In the genomic region with DNA sequence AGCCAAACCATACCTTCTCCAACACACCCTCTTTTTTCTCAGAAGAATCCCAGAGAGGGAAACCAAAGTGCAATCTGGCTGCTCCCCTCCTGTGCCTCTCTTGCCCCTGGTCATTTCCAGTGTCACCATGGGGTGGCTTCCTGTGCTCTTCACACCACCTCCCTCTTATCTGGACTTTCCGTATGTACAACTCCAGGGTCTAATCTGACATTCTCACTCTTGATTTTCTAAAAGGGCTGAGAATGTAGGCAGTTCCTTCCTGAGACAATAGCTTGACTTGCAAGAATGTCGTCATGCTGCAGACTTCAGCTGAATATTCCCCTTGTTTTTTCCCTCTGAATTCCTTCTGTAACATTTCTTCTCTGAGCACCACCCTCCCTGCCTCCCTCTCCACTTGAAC, we compare ENCODE assay signal across 1 cellular context.
TF ChIP-seq lines count a peak whose summit lies in the region.

No MANE protein-coding gene starts in this region.

TF ChIP-seq in H1, 55 proteins besides CTCF, POLR2A, EP300 and RAD21 (continued from another document):
- TF ChIP-seq ZNF274 (IDR thresholded peaks at IDR 0.05; ENCODE audit: borderline replicate concordance, extremely low read depth, low read length) = no peak
- no peak for TF ChIP-seq CBX5 (IDR thresholded peaks at IDR 0.05; ENCODE audit: low read depth, low read length)
- no peak for TF ChIP-seq GABPA (IDR thresholded peaks at IDR 0.05; ENCODE audit: borderline replicate concordance, insufficient read depth, low read length)
- no peak for TF ChIP-seq HDAC6 (IDR thresholded peaks at IDR 0.05; ENCODE audit: low read depth, low read length)
- no peak for TF ChIP-seq RNF2 (IDR thresholded peaks at IDR 0.05; ENCODE audit: borderline replicate concordance, low read depth, low read length, missing control alignments, poor library complexity, severe bottlenecking)
- TF ChIP-seq, protein P1, sequence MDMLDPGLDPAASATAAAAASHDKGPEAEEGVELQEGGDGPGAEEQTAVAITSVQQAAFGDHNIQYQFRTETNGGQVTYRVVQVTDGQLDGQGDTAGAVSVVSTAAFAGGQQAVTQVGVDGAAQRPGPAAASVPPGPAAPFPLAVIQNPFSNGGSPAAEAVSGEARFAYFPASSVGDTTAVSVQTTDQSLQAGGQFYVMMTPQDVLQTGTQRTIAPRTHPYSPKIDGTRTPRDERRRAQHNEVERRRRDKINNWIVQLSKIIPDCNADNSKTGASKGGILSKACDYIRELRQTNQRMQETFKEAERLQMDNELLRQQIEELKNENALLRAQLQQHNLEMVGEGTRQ (IDR thresholded peaks at IDR 0.05; ENCODE audit: low read length) = no peak
- TF ChIP-seq, protein P2, sequence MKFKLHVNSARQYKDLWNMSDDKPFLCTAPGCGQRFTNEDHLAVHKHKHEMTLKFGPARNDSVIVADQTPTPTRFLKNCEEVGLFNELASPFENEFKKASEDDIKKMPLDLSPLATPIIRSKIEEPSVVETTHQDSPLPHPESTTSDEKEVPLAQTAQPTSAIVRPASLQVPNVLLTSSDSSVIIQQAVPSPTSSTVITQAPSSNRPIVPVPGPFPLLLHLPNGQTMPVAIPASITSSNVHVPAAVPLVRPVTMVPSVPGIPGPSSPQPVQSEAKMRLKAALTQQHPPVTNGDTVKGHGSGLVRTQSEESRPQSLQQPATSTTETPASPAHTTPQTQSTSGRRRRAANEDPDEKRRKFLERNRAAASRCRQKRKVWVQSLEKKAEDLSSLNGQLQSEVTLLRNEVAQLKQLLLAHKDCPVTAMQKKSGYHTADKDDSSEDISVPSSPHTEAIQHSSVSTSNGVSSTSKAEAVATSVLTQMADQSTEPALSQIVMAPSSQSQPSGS (IDR thresholded peaks at IDR 0.05; ENCODE audit: low read length) = no peak
- no peak for TF ChIP-seq KDM5A (IDR thresholded peaks at IDR 0.05; ENCODE audit: low read length)
- no peak for TF ChIP-seq SIX5 (IDR thresholded peaks at IDR 0.05; ENCODE audit: low read depth, low read length)
- no peak for TF ChIP-seq MAFK (IDR thresholded peaks at IDR 0.05; ENCODE audit: low read depth, low read length)
- TF ChIP-seq, protein P3, sequence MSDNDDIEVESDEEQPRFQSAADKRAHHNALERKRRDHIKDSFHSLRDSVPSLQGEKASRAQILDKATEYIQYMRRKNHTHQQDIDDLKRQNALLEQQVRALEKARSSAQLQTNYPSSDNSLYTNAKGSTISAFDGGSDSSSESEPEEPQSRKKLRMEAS (IDR thresholded peaks at IDR 0.05) = no peak
- no peak for TF ChIP-seq SP2 (IDR thresholded peaks at IDR 0.05; ENCODE audit: low read length)
- TF ChIP-seq CHD1 (IDR thresholded peaks at IDR 0.05; ENCODE audit: low read depth, low read length) = no peak
